Comparison of ENCODE assay signal across 1 cellular context in the genomic region with DNA sequence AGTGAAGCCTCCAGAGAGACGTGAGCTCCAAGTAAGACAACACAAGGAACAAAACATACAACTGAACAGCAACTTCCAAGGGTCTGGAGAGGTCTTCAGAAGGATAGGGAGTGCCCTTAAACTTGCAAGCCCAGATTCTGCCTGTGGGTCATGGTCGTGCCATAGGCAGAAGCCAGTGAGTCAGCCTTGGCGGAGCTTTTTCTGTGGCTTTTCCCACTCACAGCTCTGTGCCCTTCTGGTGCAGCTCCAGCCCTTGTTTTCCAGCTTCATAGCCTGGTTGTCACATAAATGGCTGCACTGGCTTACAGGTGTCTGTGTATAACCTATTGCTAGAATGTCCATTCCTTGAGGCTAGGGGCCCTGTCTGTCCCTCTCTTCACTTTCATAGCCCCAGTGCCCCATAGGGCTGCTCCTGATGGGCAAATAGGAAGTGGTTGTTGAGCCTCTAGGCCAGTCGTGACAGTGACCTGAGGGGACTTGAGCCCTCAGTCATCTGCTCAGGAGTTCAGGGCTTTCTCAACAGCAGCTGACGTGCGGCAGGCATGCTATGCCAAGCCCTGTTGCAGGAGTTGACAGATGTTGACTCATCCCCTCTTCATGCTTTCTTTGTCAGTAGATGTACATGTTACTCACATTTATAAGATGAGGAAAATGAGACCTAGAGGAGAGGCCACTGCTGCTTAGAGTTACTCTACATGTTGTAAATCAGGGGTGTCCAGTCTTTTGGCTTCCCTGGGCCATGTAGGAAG.
TF ChIP-seq lines count a peak whose summit lies in the region.

No MANE protein-coding gene starts in this region.

TF ChIP-seq in endothelial cell of umbilical vein, 7 proteins besides CTCF, POLR2A, EP300 and RAD21:
- TF ChIP-seq GATA2 (IDR thresholded peaks at IDR 0.05; ENCODE audit: insufficient read depth, insufficient read length, low read depth, low read length) = no peak
- TF ChIP-seq, protein P1, sequence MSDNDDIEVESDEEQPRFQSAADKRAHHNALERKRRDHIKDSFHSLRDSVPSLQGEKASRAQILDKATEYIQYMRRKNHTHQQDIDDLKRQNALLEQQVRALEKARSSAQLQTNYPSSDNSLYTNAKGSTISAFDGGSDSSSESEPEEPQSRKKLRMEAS (IDR thresholded peaks at IDR 0.05; ENCODE audit: insufficient read depth, insufficient read length) = no peak
- no peak for TF ChIP-seq POLR2AphosphoS5 (IDR thresholded peaks at IDR 0.05; ENCODE audit: insufficient read depth, low read depth, low read length)
- TF ChIP-seq FOS (IDR thresholded peaks at IDR 0.05; ENCODE audit: borderline replicate concordance, insufficient read depth, low read length) = no peak
